23 cellular contexts compared by ENCODE assay signal in the genomic region with DNA sequence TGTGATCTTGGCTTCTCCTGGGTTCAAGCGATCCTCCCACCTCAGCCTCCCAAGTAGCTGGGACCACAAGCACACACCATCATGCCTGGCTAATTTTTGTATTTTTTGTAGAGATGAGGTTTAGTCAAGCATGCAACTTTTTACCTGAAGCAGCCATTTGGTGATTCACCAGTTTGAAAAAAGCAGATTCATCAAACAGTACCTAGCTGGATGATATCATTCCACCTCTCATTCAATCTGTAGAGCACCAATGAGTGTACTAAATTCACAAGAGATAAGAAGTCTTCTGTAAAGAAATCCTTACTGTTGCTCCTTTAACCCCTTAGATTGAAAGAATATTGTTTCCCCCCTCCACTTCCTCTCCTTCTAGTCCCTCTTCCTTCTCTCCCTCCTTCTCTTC.
DNase-seq lines count a peak whose midpoint lies in the region; ATAC-seq, FAIRE-seq and TF ChIP-seq lines count a peak whose summit lies in the region.
"Had no signal": no experiment of that assay in that cellular context is flagged by ENCODE, and none has a peak within 500 bp of the region (broad histone marks: within the 10 kb centered on the region; RNA-seq: fewer than 3 reads in every experiment).

No MANE protein-coding gene starts in this region.

- ATAC-seq in activated T-cell treated with anti-CD3 and anti-CD28 coated beads, Interleukin-2, amount 50 U/mL, for 72 hours (replicated peaks in 1 of 2), result peak; percentile 41 to 55
- ATAC-seq in foreskin keratinocyte (peak; percentile 64), GM21717 (IDR thresholded peaks at IDR 0.05; ENCODE audit: unreplicated experiment) (no peak)
- peak; percentile 57 for ATAC-seq in stimulated activated effector memory CD8-positive, alpha-beta T cell treated with anti-CD3 and anti-CD28 coated beads, Interleukin-12 subunit alpha, Interleukin-12 subunit beta, amount 100 ng/mL, for 72 hours

- peak overlapping the region; percentile 20 for H3K27ac Mint-ChIP-seq in activated T-cell treated with anti-CD3 and anti-CD28 coated beads, Interleukin-2, amount 50 U/mL, for 72 hours
- H3K27ac Mint-ChIP-seq in stimulated activated effector memory CD8-positive, alpha-beta T cell treated with anti-CD3 and anti-CD28 coated beads, Interleukin-12 subunit alpha, Interleukin-12 subunit beta, amount 100 ng/mL, for 72 hours, result peak overlapping the region; percentile 20

- H3K9me3 Mint-ChIP-seq in activated T-cell treated with anti-CD3 and anti-CD28 coated beads, Interleukin-2, amount 50 U/mL, for 72 hours, result peaks cover 0 to 2% of the 10 kb centered on the region in 2 donors
- no peaks in the 10 kb centered on the region for H3K9me3 Mint-ChIP-seq in stimulated activated effector memory CD8-positive, alpha-beta T cell treated with anti-CD3 and anti-CD28 coated beads, Interleukin-12 subunit alpha, Interleukin-12 subunit beta, amount 100 ng/mL, for 72 hours
- H3K9me3 Mint-ChIP-seq: CD8-positive, alpha-beta memory T cell had no signal

- H3K27me3 Mint-ChIP-seq in activated T-cell treated with anti-CD3 and anti-CD28 coated beads, Interleukin-2, amount 50 U/mL, for 72 hours (ENCODE audit: low read depth), result peaks cover 7% of the 10 kb centered on the region

- no peak for TF ChIP-seq CTCF in foreskin keratinocyte (conservative IDR thresholded peaks at IDR 0.05)

- no peak overlapping the region for H3K4me3 Mint-ChIP-seq in activated T-cell treated with anti-CD3 and anti-CD28 coated beads, Interleukin-2, amount 50 U/mL, for 72 hours
- H3K4me3 Mint-ChIP-seq in stimulated activated effector memory CD8-positive, alpha-beta T cell treated with anti-CD3 and anti-CD28 coated beads, Interleukin-12 subunit alpha, Interleukin-12 subunit beta, amount 100 ng/mL, for 72 hours, result no peak overlapping the region
- H3K4me3 Mint-ChIP-seq: CD8-positive, alpha-beta memory T cell had no signal

- no peak overlapping the region for H3K27ac ChIP-seq in foreskin keratinocyte
- H3K27ac ChIP-seq: C4-2B had no signal

- FAIRE-seq in RCC 7860 (lab: Jason Lieb, UNC), result no peak
- FAIRE-seq: A204.1 had no signal

- no peak for TF ChIP-seq POLR2A in erythroblast (IDR thresholded peaks at IDR 0.05; ENCODE audit: low read length)

- DNase-seq in activated T-cell treated with anti-CD3 and anti-CD28 coated beads, Interleukin-2, amount 50 U/mL, for 72 hours, result no peak
- DNase-seq in activated T-cell treated with anti-CD3 and anti-CD28 coated beads for 4 hours, result no peak
- DNase-seq in RCC 7860 (ENCODE audit: low spot score), result peak; percentile 15
- peak in 1 of 2 donors; percentile 56 for DNase-seq in foreskin keratinocyte
- no peak for DNase-seq in stimulated activated effector memory CD8-positive, alpha-beta T cell treated with anti-CD3 and anti-CD28 coated beads, Interleukin-12 subunit alpha, Interleukin-12 subunit beta, amount 100 ng/mL, for 72 hours (ENCODE audit: low spot score in 2 of 2)
- DNase-seq in globus pallidus (ENCODE audit: low spot score), result no peak
- no peak for DNase-seq in erythroblast (lab: John Stamatoyannopoulos, UW)
- DNase-seq: CD8-positive, alpha-beta memory T cell; EL; GF-D8; H7; Kasumi-1; MG63; NCI-H1048; NCI-H1417 treated with DMSO at 0.1 percent for 48 hours; NCI-H187; NCI-H2107; NCI-H446 treated with DMSO at 0.1 percent for 48 hours; NCI-H526 treated with DMSO at 0.1 percent for 48 hours; SIG-M5 had no signal

- H3K27me3 ChIP-seq in foreskin keratinocyte, result no peaks in the 10 kb centered on the region
- H3K27me3 ChIP-seq: MG63 had no signal

- no peaks in the 10 kb centered on the region for H3K4me1 ChIP-seq in foreskin keratinocyte

- peaks cover 16% of the 10 kb centered on the region for H3K4me1 Mint-ChIP-seq in activated T-cell treated with anti-CD3 and anti-CD28 coated beads, Interleukin-2, amount 50 U/mL, for 72 hours (ENCODE audit: low read depth)
- H3K4me1 Mint-ChIP-seq in stimulated activated effector memory CD8-positive, alpha-beta T cell treated with anti-CD3 and anti-CD28 coated beads, Interleukin-12 subunit alpha, Interleukin-12 subunit beta, amount 100 ng/mL, for 72 hours, result peaks cover 14% of the 10 kb centered on the region

- no peaks in the 10 kb centered on the region for H3K36me3 Mint-ChIP-seq in activated T-cell treated with anti-CD3 and anti-CD28 coated beads, Interleukin-2, amount 50 U/mL, for 72 hours (ENCODE audit: insufficient read depth in 2 of 2)
- H3K36me3 Mint-ChIP-seq in stimulated activated effector memory CD8-positive, alpha-beta T cell treated with anti-CD3 and anti-CD28 coated beads, Interleukin-12 subunit alpha, Interleukin-12 subunit beta, amount 100 ng/mL, for 72 hours, result no peaks in the 10 kb centered on the region
